Comparison of ENCODE assay signal across 30 cellular contexts in genomic region chr14:93999573-93999972, GRCh38. TPM values are rescaled to one million over a fixed set of nuclear protein-coding genes. Genes with fewer than 3 reads are reported as not detected.
DNase-seq lines count a peak whose midpoint lies in the region; ATAC-seq, FAIRE-seq and TF ChIP-seq lines count a peak whose summit lies in the region.
"Had no signal": no experiment of that assay in that cellular context is flagged by ENCODE, and none has a peak within 500 bp of the region (broad histone marks: within the 10 kb centered on the region; RNA-seq: fewer than 3 reads in every experiment).

No MANE protein-coding gene starts in this region.

- no peaks in the 10 kb centered on the region for H3K9me1 ChIP-seq in K562 (ENCODE audit: control insufficient read depth, insufficient read depth, low read length)

- no peak overlapping the region for H3K4me3 ChIP-seq in NB4 (ENCODE audit: low read depth, low read length)
- no peak overlapping the region for H3K4me3 ChIP-seq in K562
- H3K4me3 ChIP-seq: GM23248, lower lobe of right lung, sigmoid colon, thyroid gland had no signal

- 0 out of 2 replicates have a peak, but pooled peaks cover 5% of the 10 kb centered on the region for H4K20me1 ChIP-seq in K562 (replicated peaks; ENCODE audit: control insufficient read depth, insufficient read depth, low read length)

- no peaks in the 10 kb centered on the region for H3K79me2 ChIP-seq in K562 (ENCODE audit: control insufficient read depth, insufficient read depth, low read length)

- no peak overlapping the region for H3K9ac ChIP-seq in K562 (ENCODE audit: insufficient read depth in 1 of 2, low read depth in 2 of 2, low read length in 2 of 2)
- H3K9ac ChIP-seq: GM23248 had no signal

- WGBS in K562 (ENCODE audit: insufficient coverage, low coverage, missing lambda C conversion rate), result 7% methylated on average over 7 of the region's 8 CpGs

- CTCF ChIA-PET in K562 (lab: Yijun Ruan, JAX; ENCODE audit: low intra/inter-chr PET ratio), result interaction anchor here (0.9 kb wide), 1 partner anchor 59 kb away, joined by 4 read pairs; no protein-coding TSS in a partner anchor

- ATAC-seq in K562, result no peak
- ATAC-seq in GM21360 (IDR thresholded peaks at IDR 0.05; ENCODE audit: unreplicated experiment), result no peak
- ATAC-seq: activated naive CD4-positive, alpha-beta T cell treated with anti-CD3 and anti-CD28 coated beads, Interleukin-2, amount 50 U/mL, for 72 hours; lower lobe of right lung; PC-3; stimulated activated naive CD8-positive, alpha-beta T cell treated with anti-CD3 and anti-CD28 coated beads, Interleukin-15, Interleukin-2, amounts not matched to agents 100 U/mL and 50 U/mL, for 24 hours had no signal

- FAIRE-seq in K562 (lab: Jason Lieb, UNC), result no peak
- FAIRE-seq: TTC549 had no signal

- TF ChIP-seq EP300 in K562 (IDR thresholded peaks at IDR 0.05; ENCODE audit: low read length), result no peak

- no peak overlapping the region for H2AFZ ChIP-seq in K562 (ENCODE audit: low read depth, low read length)
- H2AFZ ChIP-seq: GM23248 had no signal

- POLR2A ChIA-PET in K562 (lab: Yijun Ruan, JAX), result interaction anchor here (0.6 kb wide), 1 partner anchor 141 kb away, joined by 3 read pairs; no protein-coding TSS in a partner anchor

- no peaks in the 10 kb centered on the region for H3K9me3 ChIP-seq in K562 (replicated peaks; ENCODE audit: control insufficient read depth, insufficient read depth, low read depth, low read length)
- H3K9me3 ChIP-seq: lower lobe of right lung, sigmoid colon, thyroid gland had no signal

- no TSS peak for BruUV-seq in K562 (replicated peaks; lab: Mats Ljungman, UMichigan)

- peaks cover 0 to 6% of the 10 kb centered on the region in 2 experiments; a peak in 2 of 5 replicates for H3K4me1 ChIP-seq in K562 (replicated peaks in 1 of 2; ENCODE audit: control insufficient read depth in 2 of 2, insufficient read depth in 2 of 2, low read length in 2 of 2)
- H3K4me1 ChIP-seq: lower lobe of right lung had no signal

- TF ChIP-seq CTCF in NB4 (IDR thresholded peaks at IDR 0.05; ENCODE audit: low read depth, low read length), result no peak
- no peak for TF ChIP-seq CTCF in K562 (IDR thresholded peaks at IDR 0.05 in 2 of 3, conservative IDR thresholded peaks at IDR 0.05 in 1 of 3; ENCODE audit: insufficient read depth in 2 of 3, low read depth in 1 of 3, low read length in 3 of 3)

- DNase-seq in NCI-H524 (lab: John Stamatoyannopoulos, UW), result peak; percentile 20 to 67
- no peak for DNase-seq in NCI-H524 treated with DMSO at 0.1 percent for 48 hours (lab: John Stamatoyannopoulos, UW)
- peak; percentile 36 for DNase-seq in Daoy (ENCODE audit: low read depth)
- DNase-seq in NB4 (ENCODE audit: low read depth), result peak; percentile 38
- DNase-seq in K562 (ENCODE audit: extremely low read depth in 1 of 4, low spot score in 3 of 4), result no peak
- DNase-seq in erythroblast (lab: John Stamatoyannopoulos, UW), result no peak
- no peak for DNase-seq in effector CD8-positive, alpha-beta T cell (lab: John Stamatoyannopoulos, UW)
- DNase-seq: CD4-positive, alpha-beta T cell; central memory CD4-positive, alpha-beta T cell; dermis blood vessel endothelial cell; EL; GM23248; lower lobe of right lung; NCI-H1694 treated with DMSO at 0.1 percent for 48 hours; NCI-H2227 treated with DMSO at 0.1 percent for 48 hours; PC-3; Right ventricle myocardium superior; sigmoid colon; stimulated activated CD4-positive, alpha-beta T cell treated with anti-CD3 and anti-CD28 coated beads, Interleukin-15, amount 100 ng/mL, for 24 hours; stimulated activated naive CD8-positive, alpha-beta T cell treated with anti-CD3 and anti-CD28 coated beads, Interleukin-15, Interleukin-2, amounts not matched to agents 100 U/mL and 50 U/mL, for 24 hours; thyroid gland had no signal

- no peak for TF ChIP-seq POLR2A in NB4 (IDR thresholded peaks at IDR 0.05; ENCODE audit: extremely low read depth, insufficient read length)
- TF ChIP-seq POLR2A in K562 (conservative IDR thresholded peaks at IDR 0.05), result no peak
- no peak for TF ChIP-seq POLR2A in erythroblast (IDR thresholded peaks at IDR 0.05; ENCODE audit: low read length)

- no peak for TF ChIP-seq RAD21 in K562 (CRISPR knock-in tag; conservative IDR thresholded peaks at IDR 0.05 in 1 of 2, IDR thresholded peaks at IDR 0.05 in 1 of 2)

- no peak overlapping the region for H3K27ac ChIP-seq in K562 (ENCODE audit: extremely low read depth, low read depth, low read length)
- H3K27ac ChIP-seq: GM23248, lower lobe of right lung, sigmoid colon, thyroid gland had no signal

- no peaks in the 10 kb centered on the region for H3K36me3 ChIP-seq in K562 (ENCODE audit: control insufficient read depth, insufficient read depth, low read length)
- H3K36me3 ChIP-seq: lower lobe of right lung, sigmoid colon, thyroid gland had no signal

- in situ Hi-C loops in K562 (cut with MboI), result no loop called here

- peaks cover 0 to 18% of the 10 kb centered on the region in 2 experiments; a peak in 2 of 5 replicates for H3K27me3 ChIP-seq in K562 (ENCODE audit: control insufficient read depth in 2 of 2, insufficient read depth in 2 of 2, low read length in 2 of 2)
- H3K27me3 ChIP-seq: sigmoid colon, thyroid gland had no signal

- H3K4me2 ChIP-seq in K562 (ENCODE audit: insufficient read depth, low read length), result no peak overlapping the region

- intact Hi-C loops in K562 (cut with micrococcal nuclease), result no loop called here

TF ChIP-seq in K562, 482 proteins besides CTCF, POLR2A, EP300 and RAD21 (continues in another document):
- TF ChIP-seq RBM25 (IDR thresholded peaks at IDR 0.05; ENCODE audit: low read depth, low read length, severe bottlenecking), result peak; percentile 43

RNA-seq across cellular contexts. Expression of gene CCDC197, which starts 2.5 kb away (rescaled TPM):
- not detected in 2 replicates for total RNA-seq in Daoy (2014; rRNA removed; shearing (Covaris generic))
- not detected in 2 replicates for total RNA-seq in K562 (2011; cell fraction: chromatin; rRNA removed; ENCODE audit: low replicate concordance)
- total RNA-seq in K562 (2011; cell fraction: nucleolus; rRNA removed), result not detected in 2 replicates
- not detected in 2 replicates for total RNA-seq in K562 (2011; cell fraction: nucleoplasm; rRNA removed)
- not detected in 2 replicates for total RNA-seq in K562 (2014; rRNA removed)
- total RNA-seq in K562 (2014; rRNA removed; fragmentation: Illumina TruSeq; extraction: Trizol), result not detected in 2 replicates
- total RNA-seq in K562 (2015; rRNA removed; fragmentation: Illumina TruSeq; extraction: Trizol), result not detected in 2 replicates
- not detected in 2 replicates for total RNA-seq in K562 (2021)
- polyA plus RNA-seq in K562 (2011; rRNA removed), result not detected in 2 replicates
- not detected in 2 replicates for polyA plus RNA-seq in K562 (2011; cell fraction: cytosol; rRNA removed)
- not detected in 2 replicates for polyA plus RNA-seq in K562 (2011; cell fraction: nucleus; rRNA removed)
- polyA plus RNA-seq in K562 (2012), result not detected in 2 replicates
- polyA plus RNA-seq in K562 (2014; fragmentation: Illumina TruSeq; extraction: Trizol), result not detected in 2 replicates
- not detected for polyA plus RNA-seq in K562 (2014; fragmentation: Nextera tagmentation; extraction: Ambion mirVana)
- not detected in 2 replicates for polyA plus RNA-seq in K562 (2014; rRNA removed)
- polyA minus RNA-seq in K562 (2011; rRNA and poly(A)+ RNA removed), result not detected in 2 replicates
- not detected in 2 replicates for polyA minus RNA-seq in K562 (2011; cell fraction: cytosol; rRNA and poly(A)+ RNA removed)
- polyA minus RNA-seq in K562 (2011; cell fraction: nucleus; rRNA and poly(A)+ RNA removed), result not detected in 2 replicates
- total RNA-seq: A172; CD4-positive, alpha-beta T cell; dermis blood vessel endothelial cell; glomerular endothelial cell; GM23248; kidney epithelial cell; LHCN-M2; lower lobe of right lung; neural crest cell; PC-3; posterior vena cava; sigmoid colon; thyroid gland had no signal
- polyA plus RNA-seq: GM23248, sigmoid colon had no signal

RNA-seq across cellular contexts. Expression of gene ASB2, which starts 23.2 kb away (rescaled TPM):
- total RNA-seq in Daoy (2014; rRNA removed; shearing (Covaris generic)), result 1.8 and 3.0 TPM in 2 replicates
- total RNA-seq in K562 (2011; cell fraction: chromatin; rRNA removed; ENCODE audit: low replicate concordance), result not detected in 2 replicates
- not detected in 2 replicates for total RNA-seq in K562 (2011; cell fraction: nucleolus; rRNA removed)
- not detected in 2 replicates for total RNA-seq in K562 (2011; cell fraction: nucleoplasm; rRNA removed)
- not detected in 2 replicates for total RNA-seq in K562 (2014; rRNA removed)
- total RNA-seq in K562 (2014; rRNA removed; fragmentation: Illumina TruSeq; extraction: Trizol), result not detected in 2 replicates
- not detected in 2 replicates for total RNA-seq in K562 (2015; rRNA removed; fragmentation: Illumina TruSeq; extraction: Trizol)
- not detected in 2 replicates for total RNA-seq in K562 (2021)
- polyA plus RNA-seq in K562 (2011; rRNA removed), result not detected in 2 replicates
- not detected in 2 replicates for polyA plus RNA-seq in K562 (2011; cell fraction: cytosol; rRNA removed)
- polyA plus RNA-seq in K562 (2011; cell fraction: nucleus; rRNA removed), result not detected in 2 replicates
- polyA plus RNA-seq in K562 (2012), result 0.12 TPM in 1 of 2 replicates, not detected in the other
- polyA plus RNA-seq in K562 (2014; fragmentation: Illumina TruSeq; extraction: Trizol), result not detected in 2 replicates
- polyA plus RNA-seq in K562 (2014; fragmentation: Nextera tagmentation; extraction: Ambion mirVana), result not detected
- polyA plus RNA-seq in K562 (2014; rRNA removed), result not detected in 2 replicates
- polyA minus RNA-seq in K562 (2011; rRNA and poly(A)+ RNA removed), result not detected in 2 replicates
- not detected in 2 replicates for polyA minus RNA-seq in K562 (2011; cell fraction: cytosol; rRNA and poly(A)+ RNA removed)
- polyA minus RNA-seq in K562 (2011; cell fraction: nucleus; rRNA and poly(A)+ RNA removed), result not detected in 2 replicates
- total RNA-seq: A172, dermis blood vessel endothelial cell, GM23248 had no signal

RNA-seq across cellular contexts. Expression of gene OTUB2, which starts 26.6 kb away (rescaled TPM):
- 2.7 and 3.1 TPM in 2 replicates for total RNA-seq in Daoy (2014; rRNA removed; shearing (Covaris generic))
- total RNA-seq in K562 (2011; cell fraction: chromatin; rRNA removed; ENCODE audit: low replicate concordance), result 0.12 and 0.72 TPM in 2 replicates
- 0.26 and 1.0 TPM in 2 replicates for total RNA-seq in K562 (2011; cell fraction: nucleolus; rRNA removed)
- 0.22 and 0.38 TPM in 2 replicates for total RNA-seq in K562 (2011; cell fraction: nucleoplasm; rRNA removed)
- total RNA-seq in K562 (2014; rRNA removed), result 0.23 and 0.24 TPM in 2 replicates
- 0.07 and 0.35 TPM in 2 replicates for total RNA-seq in K562 (2014; rRNA removed; fragmentation: Illumina TruSeq; extraction: Trizol)
- total RNA-seq in K562 (2015; rRNA removed; fragmentation: Illumina TruSeq; extraction: Trizol), result 0.11 and 0.15 TPM in 2 replicates
- 0.31 and 0.34 TPM in 2 replicates for total RNA-seq in K562 (2021)
- 0.11 and 0.20 TPM in 2 replicates for polyA plus RNA-seq in K562 (2011; rRNA removed)
- polyA plus RNA-seq in K562 (2011; cell fraction: cytosol; rRNA removed), result 0.09 and 0.12 TPM in 2 replicates
- 0.18 and 0.33 TPM in 2 replicates for polyA plus RNA-seq in K562 (2011; cell fraction: nucleus; rRNA removed)
- 0.21 and 0.28 TPM in 2 replicates for polyA plus RNA-seq in K562 (2012)
- 0.15 and 0.21 TPM in 2 replicates for polyA plus RNA-seq in K562 (2014; fragmentation: Illumina TruSeq; extraction: Trizol)
- under 1 TPM; 0.01 to 0.08 TPM for polyA plus RNA-seq in K562 (2014; fragmentation: Nextera tagmentation; extraction: Ambion mirVana)
- 0.08 and 0.26 TPM in 2 replicates for polyA plus RNA-seq in K562 (2014; rRNA removed)
- polyA minus RNA-seq in K562 (2011; rRNA and poly(A)+ RNA removed), result 0.18 and 0.46 TPM in 2 replicates
- polyA minus RNA-seq in K562 (2011; cell fraction: cytosol; rRNA and poly(A)+ RNA removed), result 0.67 TPM in 1 of 2 replicates, not detected in the other
- polyA minus RNA-seq in K562 (2011; cell fraction: nucleus; rRNA and poly(A)+ RNA removed), result 0.22 and 0.40 TPM in 2 replicates
- total RNA-seq: CD4-positive, alpha-beta T cell had no signal

Comparison
In these comparisons a context has a peak if more than half of its experiments do, and no peak if none do; other contexts are left out.
1. DNase-seq: peak in NCI-H524 (2 of 2), Daoy (single experiment) and NB4 (single experiment); none in NCI-H524 treated with DMSO at 0.1 percent for 48 hours (single experiment), K562 (0 of 4), erythroblast (0 of 2) and effector CD8-positive, alpha-beta T cell (single experiment).